In the genomic region with DNA sequence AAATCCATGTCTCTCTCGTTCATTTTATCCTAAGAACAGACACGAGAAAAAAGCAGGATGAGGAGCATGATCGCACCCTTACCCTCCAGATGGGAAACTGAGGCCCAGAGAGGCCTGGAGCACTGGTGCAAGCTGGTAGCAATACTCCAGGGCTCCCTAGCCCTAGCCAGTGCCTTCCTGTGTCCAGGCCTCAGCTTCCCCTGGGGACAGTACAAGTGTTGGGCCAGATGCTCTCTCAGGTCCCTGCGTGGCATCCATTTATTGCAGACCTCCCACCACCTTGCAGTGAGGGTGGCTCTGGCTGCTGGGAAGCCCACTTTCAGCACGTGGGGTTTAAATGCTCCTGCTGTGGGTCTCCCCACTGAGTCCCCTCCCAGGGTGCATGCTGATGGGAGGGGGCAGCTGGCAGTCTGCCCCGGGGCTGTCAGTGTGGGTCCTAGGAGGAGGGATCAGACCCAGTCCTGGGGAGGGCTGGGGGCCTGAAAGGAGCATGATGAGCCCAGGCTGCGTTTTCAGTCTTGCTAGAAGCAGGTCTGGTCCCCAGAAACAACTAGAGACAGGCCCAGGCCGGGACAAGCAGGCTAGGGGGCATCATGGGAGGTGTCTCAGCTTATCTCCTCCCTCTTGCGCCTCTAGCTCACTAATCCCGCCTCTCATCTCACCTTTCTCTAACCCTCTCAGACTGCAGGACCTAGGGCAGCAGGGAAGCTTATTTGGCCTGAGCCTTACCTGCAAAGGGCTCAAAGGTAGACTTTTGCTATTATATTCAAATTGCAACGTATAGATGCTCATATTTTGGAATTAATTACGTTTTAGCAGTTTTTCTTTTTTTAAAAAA, we compare ENCODE assay signal across 8 cellular contexts. TPM values are rescaled to one million over a fixed set of nuclear protein-coding genes. Genes with fewer than 3 reads are reported as not detected.
A peak's percentile ranks its signal among the peaks of the same experiment; 100 is the strongest.
DNase-seq lines count a peak whose midpoint lies in the region; ATAC-seq and TF ChIP-seq lines count a peak whose summit lies in the region.

No MANE protein-coding gene starts in this region.

- peak overlapping the region; percentile 89 for H3K4me3 ChIP-seq in GM23248

- H3K4me2 ChIP-seq in GM23248 (ENCODE audit: unreplicated experiment), result peak overlapping the region; percentile 48

- H3K79me2 ChIP-seq in GM23248 (ENCODE audit: insufficient read depth), result peaks cover 39% of the 10 kb centered on the region

- in situ Hi-C loops in GM23248 (cut with MboI), result no loop called here

- H3K27me3 ChIP-seq in GM23248 (replicated peaks; ENCODE audit: insufficient read depth), result no peaks in the 10 kb centered on the region
- H3K27me3 ChIP-seq in layer of hippocampus (ENCODE audit: control insufficient read depth, insufficient read depth, low read length), result no peaks in the 10 kb centered on the region

- peak overlapping the region; percentile 97; the same call in 1 of the 2 replicates for H3K9ac ChIP-seq in GM23248

- TF ChIP-seq CTCF in 22Rv1 (IDR thresholded peaks at IDR 0.05), result no peak
- TF ChIP-seq CTCF in activated CD8-positive, alpha-beta T cell treated with anti-CD3 and anti-CD28 coated beads for 36 hours (IDR thresholded peaks at IDR 0.05), result no peak

- CTCF ChIA-PET in activated CD8-positive, alpha-beta T cell treated with anti-CD3 and anti-CD28 coated beads for 36 hours (lab: Charles Lee), result interaction anchor here (0.6 to 4.0 kb wide), 13 partner anchors 10 to 121 kb away, joined by 3 to 27 read pairs (median 4); no protein-coding TSS in a partner anchor

- H3K36me3 ChIP-seq in GM23248 (ENCODE audit: low read depth), result peaks cover 22% of the 10 kb centered on the region; the same call in 1 of the 2 replicates

- no peaks in the 10 kb centered on the region for H4K20me1 ChIP-seq in GM23248 (ENCODE audit: insufficient read depth)

- peak overlapping the region; percentile 57 for H3K27ac Mint-ChIP-seq in activated CD8-positive, alpha-beta T cell treated with anti-CD3 and anti-CD28 coated beads for 36 hours

- no peaks in the 10 kb centered on the region for H3K9me2 ChIP-seq in GM23248 (ENCODE audit: insufficient read depth)

- POLR2A ChIA-PET in activated CD8-positive, alpha-beta T cell treated with anti-CD3 and anti-CD28 coated beads for 36 hours (lab: Charles Lee), result interaction anchor here (0.9 to 13.2 kb wide), 6 partner anchors 8 to 104 kb away, joined by 3 to 155 read pairs (median 17); no protein-coding TSS in a partner anchor

- H3K4me1 ChIP-seq in GM23248 (ENCODE audit: insufficient read depth), result peaks cover 15% of the 10 kb centered on the region

- peak overlapping the region; percentile 49 for H2AFZ ChIP-seq in GM23248

- H3K27ac ChIP-seq in 22Rv1, result peak overlapping the region; percentile 88
- peak overlapping the region; percentile 81; the same call in 1 of the 2 replicates for H3K27ac ChIP-seq in GM23248
- peak overlapping the region; percentile 14 for H3K27ac ChIP-seq in layer of hippocampus (ENCODE audit: low read depth, low read length)

- DNase-seq in GM23248 (no peak), amygdala (lab: John Stamatoyannopoulos, UW) (no peak), AML-193 (lab: John Stamatoyannopoulos, UW) (no peak)
- DNase-seq in activated CD8-positive, alpha-beta T cell treated with anti-CD3 and anti-CD28 coated beads for 36 hours, result peak; percentile 31

- intact Hi-C loops in activated CD8-positive, alpha-beta T cell treated with anti-CD3 and anti-CD28 coated beads for 36 hours (cut with micrococcal nuclease), result loop anchor here (5.0 kb wide), 1 partner anchor 54 kb away; no protein-coding TSS in a partner anchor

- H3K9me3 Mint-ChIP-seq in activated CD8-positive, alpha-beta T cell treated with anti-CD3 and anti-CD28 coated beads for 36 hours, result no peaks in the 10 kb centered on the region

- WGBS in GM23248 (ENCODE audit: low coverage in 1 of 2, low lambda C conversion rate in 2 of 2, missing lambda C conversion rate in 2 of 2), 2 experiments, result 50 to 53% methylated on average over 12 of the region's 12 CpGs

- peak; percentile 35 for ATAC-seq in activated CD8-positive, alpha-beta T cell treated with anti-CD3 and anti-CD28 coated beads for 36 hours
- ATAC-seq in HG03442 (IDR thresholded peaks at IDR 0.05; ENCODE audit: unreplicated experiment) (no peak), GM21619 (IDR thresholded peaks at IDR 0.05; ENCODE audit: unreplicated experiment) (no peak)

- no peaks in the 10 kb centered on the region for H3K9me3 ChIP-seq in GM23248 (ENCODE audit: low read depth)

- H3K4me1 Mint-ChIP-seq in activated CD8-positive, alpha-beta T cell treated with anti-CD3 and anti-CD28 coated beads for 36 hours (ENCODE audit: low read depth), result peaks cover 26% of the 10 kb centered on the region

- no peaks in the 10 kb centered on the region for H3K27me3 Mint-ChIP-seq in activated CD8-positive, alpha-beta T cell treated with anti-CD3 and anti-CD28 coated beads for 36 hours

- H3F3A ChIP-seq in GM23248 (ENCODE audit: insufficient read depth), result no peaks in the 10 kb centered on the region

- H3K36me3 Mint-ChIP-seq in activated CD8-positive, alpha-beta T cell treated with anti-CD3 and anti-CD28 coated beads for 36 hours (ENCODE audit: low read depth), result peaks cover 31% of the 10 kb centered on the region

- H3K4me3 Mint-ChIP-seq in activated CD8-positive, alpha-beta T cell treated with anti-CD3 and anti-CD28 coated beads for 36 hours, result peak overlapping the region; percentile 86

RNA-seq across cellular contexts. Expression of a gene that starts 0.7 kb away (rescaled TPM):
- total RNA-seq in GM23248 (2014; rRNA removed; shearing (Covaris generic)), result 18.7 and 24.6 TPM in 2 replicates
- 45.5 and 50.8 TPM in 2 replicates for polyA plus RNA-seq in GM23248 (2016; fragmentation: Nextera tagmentation; extraction: Ambion mirVana)
- 10 to 100 TPM; 81.5 to 88.6 TPM for total RNA-seq in activated CD8-positive, alpha-beta T cell treated with anti-CD3 and anti-CD28 coated beads for 36 hours

Comparison
In these comparisons a context has a peak if more than half of its experiments do, and no peak if none do; other contexts are left out.
1. H3K27ac ChIP-seq: peak in every context shown above with its lines; median percentile 88 in 22Rv1; 81 in GM23248; 14 in layer of hippocampus.